ENCODE assay signal across 8 cellular contexts in the genomic region with DNA sequence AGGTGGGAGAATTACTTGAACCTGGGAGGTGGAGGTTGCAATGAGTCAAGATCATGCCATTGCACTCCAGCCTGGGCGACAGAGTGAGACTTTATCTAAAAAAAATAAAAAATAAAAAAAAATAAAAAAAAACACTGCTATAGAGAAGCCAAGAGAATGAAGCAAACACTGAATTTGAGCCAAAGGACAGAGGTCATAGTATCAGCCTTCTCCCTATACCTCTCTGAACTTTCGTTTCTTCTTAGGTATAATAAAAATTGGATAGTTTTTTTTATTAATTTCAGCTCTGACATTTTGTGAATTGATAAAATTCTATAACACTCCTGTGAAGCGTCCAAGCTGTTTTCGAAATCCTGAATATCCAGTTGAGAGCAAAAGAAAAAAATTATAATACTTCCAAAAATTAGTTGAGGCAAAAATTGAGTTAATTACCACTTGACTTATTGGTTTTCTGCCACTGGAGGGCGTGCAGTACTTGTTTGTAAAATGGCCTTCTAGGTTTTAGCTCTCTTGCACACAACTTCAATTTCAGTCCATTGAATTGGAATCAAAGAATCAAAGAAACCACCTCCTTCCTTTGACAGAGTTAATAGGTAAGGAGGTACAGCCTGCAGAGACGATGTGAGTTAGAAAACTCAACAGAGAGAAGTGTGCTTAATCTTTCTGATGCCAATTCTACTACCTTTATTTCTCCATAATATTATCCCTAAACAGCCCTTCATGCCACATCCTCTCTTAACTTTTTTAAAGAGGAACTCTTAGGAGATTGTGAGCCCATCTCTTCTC.
DNase-seq lines count a peak whose midpoint lies in the region; ATAC-seq and TF ChIP-seq lines count a peak whose summit lies in the region.

No MANE protein-coding gene starts in this region.

- H3K4me2 ChIP-seq in fibroblast of lung (ENCODE audit: extremely low read depth, insufficient read depth, low read length) (no peak overlapping the region), neuronal stem cell (ENCODE audit: insufficient read depth, low read length, poor library complexity, severe bottlenecking) (no peak overlapping the region)

- no peak overlapping the region for H3K23ac ChIP-seq in neuronal stem cell (ENCODE audit: low read depth, low read length, poor library complexity)

- H3K27me3 ChIP-seq in fibroblast of lung (ENCODE audit: control insufficient read depth, insufficient read depth, low read length) (no peaks in the 10 kb centered on the region), neuronal stem cell (ENCODE audit: control insufficient read depth in 3 of 3, insufficient read depth in 3 of 3, low read depth in 1 of 3, low read length in 3 of 3) (no peaks in the 10 kb centered on the region), MG63 (no peaks in the 10 kb centered on the region)

- no peaks in the 10 kb centered on the region for H3K79me2 ChIP-seq in fibroblast of lung (ENCODE audit: control insufficient read depth, insufficient read depth, low read length)

- H2BK15ac ChIP-seq in neuronal stem cell (ENCODE audit: low read length) = no peak overlapping the region

- H4K91ac ChIP-seq in neuronal stem cell (ENCODE audit: low read depth, low read length, poor library complexity) = no peak overlapping the region

- H3K27ac ChIP-seq in VCaP = no peak overlapping the region; the same call in 1 of the 2 replicates
- H3K27ac ChIP-seq in fibroblast of lung (ENCODE audit: insufficient read depth, low read length) = no peak overlapping the region
- no peak overlapping the region for H3K27ac ChIP-seq in neuronal stem cell (replicated peaks; ENCODE audit: low read length)

- WGBS in neuronal stem cell (ENCODE audit: extremely low coverage in 2 of 2, insufficient read length in 2 of 2, insufficient replicate concordance in 1 of 2), 2 donors = no CpG with 5 or more reads among the region's 6 CpGs

- H3K4me3 ChIP-seq in fibroblast of lung (replicated peaks in 1 of 4; ENCODE audit: control extremely low read depth in 1 of 4, insufficient read depth in 1 of 4, low read depth in 3 of 4, low read length in 4 of 4) (no peak overlapping the region), neuronal stem cell (ENCODE audit: low read length in 2 of 2) (no peak overlapping the region), MG63 (no peak overlapping the region)

- H3K18ac ChIP-seq in neuronal stem cell (ENCODE audit: low read length) = no peak overlapping the region

- ATAC-seq in GM21390 (IDR thresholded peaks at IDR 0.05; ENCODE audit: unreplicated experiment) = peak; percentile 60
- ATAC-seq in activated CD4-positive, CD25-positive, alpha-beta regulatory T cell treated with anti-CD3 and anti-CD28 coated beads, Interleukin-2, amount 50 U/mL, for 24 hours = no peak

- H2BK5ac ChIP-seq in neuronal stem cell (ENCODE audit: low read length) = no peak overlapping the region

- peak; percentile 79 for DNase-seq in DMS53 (lab: John Stamatoyannopoulos, UW)
- peak; percentile 60 for DNase-seq in NCI-H2029 treated with DMSO at 0.1 percent for 48 hours (lab: John Stamatoyannopoulos, UW)
- DNase-seq in fibroblast of lung (ENCODE audit: low read depth in 2 of 2) = peak; percentile 77 to 82
- peak; percentile 60 for DNase-seq in neuronal stem cell (ENCODE audit: low spot score)
- DNase-seq in MG63 = no peak

- H2AFZ ChIP-seq in fibroblast of lung (ENCODE audit: low read length) = no peak overlapping the region
- H2AFZ ChIP-seq in neuronal stem cell (ENCODE audit: low read length) = peak overlapping the region; percentile 78

- no peaks in the 10 kb centered on the region for H4K20me1 ChIP-seq in fibroblast of lung (ENCODE audit: control insufficient read depth, extremely low read depth, insufficient read depth, low read length)

- H3K4me1 ChIP-seq in fibroblast of lung (ENCODE audit: control insufficient read depth, extremely low read depth, insufficient read depth, low read length) (no peaks in the 10 kb centered on the region), neuronal stem cell (ENCODE audit: control insufficient read depth in 2 of 2, insufficient read depth in 1 of 2, low read depth in 1 of 2, low read length in 2 of 2) (no peaks in the 10 kb centered on the region)

- no peaks in the 10 kb centered on the region for H3K79me1 ChIP-seq in neuronal stem cell (ENCODE audit: low read depth, low read length)

- H2AK5ac ChIP-seq in neuronal stem cell (ENCODE audit: low read depth, low read length) = no peak overlapping the region

- H2BK120ac ChIP-seq in neuronal stem cell (ENCODE audit: low read depth, low read length) = no peak overlapping the region

- H3K14ac ChIP-seq in neuronal stem cell (ENCODE audit: low read length) = no peak overlapping the region

- no peak overlapping the region for H2BK12ac ChIP-seq in neuronal stem cell (ENCODE audit: low read length)

- TF ChIP-seq CTCF in VCaP (conservative IDR thresholded peaks at IDR 0.05) (peak; percentile 82), fibroblast of lung (conservative IDR thresholded peaks at IDR 0.05 in 1 of 2, IDR thresholded peaks at IDR 0.05 in 1 of 2; ENCODE audit: low read depth in 1 of 2, low read length in 2 of 2) (peak; percentile 69 to 70)

- no peak overlapping the region for H3K4ac ChIP-seq in neuronal stem cell (ENCODE audit: low read length)

- H3K36me3 ChIP-seq in fibroblast of lung (ENCODE audit: control insufficient read depth, insufficient read depth, low read length) = no peaks in the 10 kb centered on the region
- H3K36me3 ChIP-seq in neuronal stem cell (replicated peaks in 1 of 2; ENCODE audit: control insufficient read depth in 2 of 2, insufficient read depth in 2 of 2, low read length in 2 of 2) = no peaks in the 10 kb centered on the region
- no peaks in the 10 kb centered on the region for H3K36me3 ChIP-seq in MG63

- H4K8ac ChIP-seq in neuronal stem cell (ENCODE audit: low read depth, low read length) = no peak overlapping the region

- H3K9ac ChIP-seq in fibroblast of lung (ENCODE audit: insufficient read depth, low read length) (no peak overlapping the region), neuronal stem cell (ENCODE audit: low read depth, low read length, poor library complexity) (no peak overlapping the region)

- no peaks in the 10 kb centered on the region for H3K9me3 ChIP-seq in fibroblast of lung (ENCODE audit: control insufficient read depth, insufficient read depth, low read depth, low read length)
- H3K9me3 ChIP-seq in neuronal stem cell (replicated peaks in 1 of 2; ENCODE audit: control insufficient read depth in 2 of 2, insufficient read depth in 1 of 2, low read depth in 1 of 2, low read length in 2 of 2) = peaks cover 2 to 6% of the 10 kb centered on the region in 2 donors
- no peaks in the 10 kb centered on the region for H3K9me3 ChIP-seq in MG63
